ENCODE assay signal across 21 cellular contexts in the genomic region with DNA sequence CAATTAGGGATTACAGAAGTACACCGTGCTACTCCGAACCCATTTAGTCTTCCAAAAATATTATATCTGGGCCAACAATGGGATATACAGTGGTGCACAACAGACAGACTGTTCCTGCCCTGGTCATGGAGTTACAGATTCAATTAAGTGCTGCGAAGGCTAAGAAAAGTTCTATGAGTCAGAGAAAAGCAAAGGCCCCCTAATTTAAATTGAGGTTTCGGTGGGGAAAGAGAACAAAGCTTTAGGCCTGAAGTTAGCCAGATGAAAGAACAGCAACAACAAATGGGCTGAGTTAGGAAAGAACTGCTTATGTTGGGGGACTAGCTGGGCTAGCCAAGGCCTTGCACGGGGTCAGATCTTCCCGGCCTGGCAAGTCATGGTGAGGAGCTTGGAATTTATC.
DNase-seq lines count a peak whose midpoint lies in the region; ATAC-seq and TF ChIP-seq lines count a peak whose summit lies in the region.
"Had no signal": no experiment of that assay in that cellular context is flagged by ENCODE, and none has a peak within 500 bp of the region (broad histone marks: within the 10 kb centered on the region; RNA-seq: fewer than 3 reads in every experiment).

No MANE protein-coding gene starts in this region.

- H3K4me1 ChIP-seq in endodermal cell (ENCODE audit: control insufficient read depth, insufficient read depth, low read length): no peaks in the 10 kb centered on the region
- no peaks in the 10 kb centered on the region for H3K4me1 ChIP-seq in Peyer's patch
- H3K4me1 ChIP-seq: parathyroid adenoma had no signal

- DNase-seq in endodermal cell (no peak), Peyer's patch (no peak), osteocyte (ENCODE audit: extremely low spot score, unreplicated experiment) (no peak), NAMALWA (ENCODE audit: low spot score) (no peak)
- DNase-seq: activated CD4-positive, alpha-beta T cell treated with anti-CD3 and anti-CD28 coated beads, Interleukin-2, amount 50 U/mL, for 48 hours; activated T-cell treated with anti-CD3 and anti-CD28 coated beads, Interleukin-2, amount 50 U/mL, for 4 hours; EL; NCI-H2029; NCI-H748 treated with DMSO at 0.1 percent for 48 hours; small intestine; SW 1271; thyroid gland had no signal

- H3K9ac ChIP-seq in endodermal cell (ENCODE audit: extremely low read depth, low read length, poor library complexity, severe bottlenecking): no peak overlapping the region
- H3K9ac ChIP-seq: parathyroid adenoma had no signal

- H3K27me3 Mint-ChIP-seq in endodermal cell (ENCODE audit: insufficient read depth): peaks cover 10% of the 10 kb centered on the region
- H3K27me3 Mint-ChIP-seq in osteocyte (ENCODE audit: unreplicated experiment): peaks cover 37% of the 10 kb centered on the region

- H3K27ac ChIP-seq in endodermal cell (ENCODE audit: low read depth, low read length): no peak overlapping the region
- no peak overlapping the region for H3K27ac ChIP-seq in Peyer's patch
- H3K27ac ChIP-seq: parathyroid adenoma, RWPE1, thyroid gland had no signal

- H3K27me3 ChIP-seq in endodermal cell (ENCODE audit: control insufficient read depth, insufficient read depth, low read length, poor library complexity, severe bottlenecking) (no peaks in the 10 kb centered on the region), Peyer's patch (no peaks in the 10 kb centered on the region)
- H3K27me3 ChIP-seq: thyroid gland had no signal

- H3K36me3 Mint-ChIP-seq in endodermal cell (ENCODE audit: low read depth) (no peaks in the 10 kb centered on the region), osteocyte (ENCODE audit: unreplicated experiment) (no peaks in the 10 kb centered on the region)
- H3K36me3 Mint-ChIP-seq: activated naive CD8-positive, alpha-beta T cell had no signal

- H3K4me3 Mint-ChIP-seq in endodermal cell (no peak overlapping the region), osteocyte (ENCODE audit: unreplicated experiment) (no peak overlapping the region)
- H3K4me3 Mint-ChIP-seq: activated naive CD8-positive, alpha-beta T cell; activated T-cell treated with anti-CD3 and anti-CD28 coated beads, Interleukin-2, amount 50 U/mL, for 4 hours had no signal

- no peaks in the 10 kb centered on the region for H3K9me3 ChIP-seq in endodermal cell (ENCODE audit: control insufficient read depth, low read length)
- H3K9me3 ChIP-seq in Peyer's patch: no peaks in the 10 kb centered on the region
- H3K9me3 ChIP-seq: thyroid gland had no signal

- no peaks in the 10 kb centered on the region for H3K36me3 ChIP-seq in endodermal cell (ENCODE audit: control insufficient read depth, insufficient read depth, low read length)
- no peaks in the 10 kb centered on the region for H3K36me3 ChIP-seq in Peyer's patch
- H3K36me3 ChIP-seq: thyroid gland had no signal

- H3K4me1 Mint-ChIP-seq in endodermal cell: peaks cover 33% of the 10 kb centered on the region
- no peaks in the 10 kb centered on the region for H3K4me1 Mint-ChIP-seq in osteocyte (ENCODE audit: unreplicated experiment)

- no peak for TF ChIP-seq POLR2A in Peyer's patch (IDR thresholded peaks at IDR 0.05)

- H3K4me3 ChIP-seq in endodermal cell (ENCODE audit: low read length) (no peak overlapping the region), Peyer's patch (no peak overlapping the region)
- H3K4me3 ChIP-seq: thyroid gland had no signal

- WGBS in endodermal cell (ENCODE audit: insufficient coverage in 1 of 2, insufficient read length in 1 of 2), 2 experiments: 95 to 98% methylated on average over 4 to 6 of the region's 6 CpGs

- ATAC-seq in GM18858 (IDR thresholded peaks at IDR 0.05; ENCODE audit: unreplicated experiment) (peak; percentile 54), GM21619 (IDR thresholded peaks at IDR 0.05; ENCODE audit: unreplicated experiment) (peak; percentile 74), HG03103 (IDR thresholded peaks at IDR 0.05; ENCODE audit: low read depth, unreplicated experiment) (peak; percentile 40), HG03196 (IDR thresholded peaks at IDR 0.05; ENCODE audit: unreplicated experiment) (no peak)
- ATAC-seq: activated T-cell treated with anti-CD3 and anti-CD28 coated beads, Interleukin-2, amount 50 U/mL, for 4 hours; esophagus mucosa; HCT116 had no signal

- no peaks in the 10 kb centered on the region for H3K9me3 Mint-ChIP-seq in endodermal cell
- no peaks in the 10 kb centered on the region for H3K9me3 Mint-ChIP-seq in osteocyte (ENCODE audit: unreplicated experiment)
- H3K9me3 Mint-ChIP-seq: activated T-cell treated with anti-CD3 and anti-CD28 coated beads, Interleukin-2, amount 50 U/mL, for 4 hours had no signal

- H3K27ac Mint-ChIP-seq in endodermal cell (peak overlapping the region; percentile 49), osteocyte (ENCODE audit: unreplicated experiment) (no peak overlapping the region)
- H3K27ac Mint-ChIP-seq: activated naive CD8-positive, alpha-beta T cell had no signal

- TF ChIP-seq CTCF in endodermal cell (conservative IDR thresholded peaks at IDR 0.05): no peak
- no peak for TF ChIP-seq CTCF in Peyer's patch (IDR thresholded peaks at IDR 0.05)
- TF ChIP-seq CTCF in osteocyte (IDR thresholded peaks at IDR 0.05): no peak
